Comparison of ENCODE assay signal across 9 cellular contexts in genomic region chr22:40046126-40046525, GRCh38. TPM values are rescaled to one million over a fixed set of nuclear protein-coding genes. Genes with fewer than 3 reads are reported as not detected.
DNase-seq lines count a peak whose midpoint lies in the region; ATAC-seq and TF ChIP-seq lines count a peak whose summit lies in the region.
"Had no signal": no experiment of that assay in that cellular context is flagged by ENCODE, and none has a peak within 500 bp of the region (broad histone marks: within the 10 kb centered on the region; RNA-seq: fewer than 3 reads in every experiment).

No MANE protein-coding gene starts in this region.

- no peak for ATAC-seq in activated B cell treated with CpG ODN at 0.5 μM for 24 hours (ENCODE audit: low read depth)
- ATAC-seq: sciatic nerve had no signal

- DNase-seq in activated B cell treated with CpG ODN at 0.5 μM for 24 hours (no peak), fibroblast of the aortic adventitia (ENCODE audit: low read depth) (no peak), AG08395 (ENCODE audit: low spot score) (no peak), RPMI8226 (no peak), LoVo (ENCODE audit: low spot score) (no peak)
- peak; percentile 50 for DNase-seq in stimulated activated CD8-positive, alpha-beta memory T cell treated with anti-CD3 and anti-CD28 coated beads, Interleukin-4, amount 100 ng/mL, for 48 hours
- DNase-seq: NCI-H1694 had no signal

- peaks cover 13% of the 10 kb centered on the region; the same call in 1 of the 2 replicates for H3K27me3 ChIP-seq in HUES64 (ENCODE audit: insufficient read depth, low read length)

- no peaks in the 10 kb centered on the region for H3K9me3 Mint-ChIP-seq in activated B cell treated with CpG ODN at 0.5 μM for 24 hours

- H3K4me1 Mint-ChIP-seq in activated B cell treated with CpG ODN at 0.5 μM for 24 hours = peaks cover 65% of the 10 kb centered on the region

- intact Hi-C loops in activated B cell treated with CpG ODN at 0.5 μM for 24 hours (cut with micrococcal nuclease) = loop anchor here (10.0 kb wide), 3 partner anchors 229 to 1341 kb away; partner anchors contain the start of genes GTPBP1, JOSD1 and MRTFA

- H3K9ac ChIP-seq in HUES64 (ENCODE audit: low read depth, low read length) = no peak overlapping the region

- POLR2A ChIA-PET in activated B cell treated with CpG ODN at 0.5 μM for 24 hours (lab: Charles Lee) = interaction anchor here (0.5 to 4.5 kb wide), 13 partner anchors 8 to 1478 kb away, joined by 3 to 114 read pairs (median 7); partner anchors contain the start of genes ADSL, SGSM3, TEF and TNRC6B

- no peak overlapping the region for H3K27ac ChIP-seq in HUES64 (ENCODE audit: low read depth, low read length)

- H3K36me3 Mint-ChIP-seq in activated B cell treated with CpG ODN at 0.5 μM for 24 hours (ENCODE audit: low read depth) = peaks cover 13% of the 10 kb centered on the region

- no peaks in the 10 kb centered on the region for H3K36me3 ChIP-seq in HUES64 (ENCODE audit: insufficient read depth, low read length)

- TF ChIP-seq CTCF in activated B cell treated with CpG ODN at 0.5 μM for 24 hours (IDR thresholded peaks at IDR 0.05) = no peak
- no peak for TF ChIP-seq CTCF in fibroblast of the aortic adventitia (IDR thresholded peaks at IDR 0.05; ENCODE audit: insufficient read depth, low read length)

- 95% methylated on average over 6 of the region's 9 CpGs for WGBS in HUES64

- H3K27me3 Mint-ChIP-seq in activated B cell treated with CpG ODN at 0.5 μM for 24 hours = peaks cover 4% of the 10 kb centered on the region

- peak overlapping the region; percentile 85 for H3K4me3 Mint-ChIP-seq in activated B cell treated with CpG ODN at 0.5 μM for 24 hours

- peaks cover 6% of the 10 kb centered on the region; the same call in 1 of the 2 replicates for H3K4me1 ChIP-seq in HUES64 (ENCODE audit: insufficient read depth, low read length)

- H3K27ac Mint-ChIP-seq in activated B cell treated with CpG ODN at 0.5 μM for 24 hours = peak overlapping the region; percentile 78

- CTCF ChIA-PET in activated B cell treated with CpG ODN at 0.5 μM for 24 hours (lab: Charles Lee) = no interaction called here

- no peaks in the 10 kb centered on the region for H3K9me3 ChIP-seq in HUES64 (ENCODE audit: insufficient read depth, low read depth, low read length)

- peak overlapping the region; percentile 82 for H3K4me3 ChIP-seq in HUES64 (ENCODE audit: low read length)
- H3K4me3 ChIP-seq in fibroblast of the aortic adventitia (ENCODE audit: low read depth, low read length) = peak overlapping the region; percentile 25

RNA-seq across cellular contexts. Expression of gene FAM83F, which starts 51.4 kb away (rescaled TPM):
- 5.6 TPM for polyA plus RNA-seq in HUES64 (2013, experiment 1 of 2)
- polyA plus RNA-seq in HUES64 (2013, experiment 2 of 2) = 4.6 TPM
- total RNA-seq in activated B cell treated with CpG ODN at 0.5 μM for 24 hours (0.02 and 0.13 TPM in 2 replicates), fibroblast of the aortic adventitia (ENCODE audit: low replicate concordance) (not detected in 2 replicates)
